In the genomic region with DNA sequence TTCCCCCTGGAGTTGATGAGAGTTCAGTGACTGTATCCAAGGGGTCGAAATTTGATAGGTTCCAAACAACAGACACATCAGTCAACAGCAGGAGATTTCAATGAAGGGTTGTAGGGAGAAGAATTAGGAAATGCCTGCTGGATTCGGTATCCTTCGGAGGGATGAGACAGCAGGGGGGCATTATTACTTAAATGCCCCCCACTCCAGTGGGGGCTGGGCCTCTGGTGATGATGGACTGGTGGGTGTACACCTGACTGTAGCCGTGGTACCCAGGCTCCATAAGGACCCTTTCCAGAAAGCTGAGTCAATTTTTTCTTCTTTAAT, we compare ENCODE assay signal across 1 cellular context.
A peak's percentile ranks its signal among the peaks of the same experiment; 100 is the strongest.
TF ChIP-seq lines count a peak whose summit lies in the region.

No MANE protein-coding gene starts in this region.

TF ChIP-seq in K562, 482 proteins besides CTCF, POLR2A, EP300 and RAD21 (continued from another document):
- TF ChIP-seq, protein P1, sequence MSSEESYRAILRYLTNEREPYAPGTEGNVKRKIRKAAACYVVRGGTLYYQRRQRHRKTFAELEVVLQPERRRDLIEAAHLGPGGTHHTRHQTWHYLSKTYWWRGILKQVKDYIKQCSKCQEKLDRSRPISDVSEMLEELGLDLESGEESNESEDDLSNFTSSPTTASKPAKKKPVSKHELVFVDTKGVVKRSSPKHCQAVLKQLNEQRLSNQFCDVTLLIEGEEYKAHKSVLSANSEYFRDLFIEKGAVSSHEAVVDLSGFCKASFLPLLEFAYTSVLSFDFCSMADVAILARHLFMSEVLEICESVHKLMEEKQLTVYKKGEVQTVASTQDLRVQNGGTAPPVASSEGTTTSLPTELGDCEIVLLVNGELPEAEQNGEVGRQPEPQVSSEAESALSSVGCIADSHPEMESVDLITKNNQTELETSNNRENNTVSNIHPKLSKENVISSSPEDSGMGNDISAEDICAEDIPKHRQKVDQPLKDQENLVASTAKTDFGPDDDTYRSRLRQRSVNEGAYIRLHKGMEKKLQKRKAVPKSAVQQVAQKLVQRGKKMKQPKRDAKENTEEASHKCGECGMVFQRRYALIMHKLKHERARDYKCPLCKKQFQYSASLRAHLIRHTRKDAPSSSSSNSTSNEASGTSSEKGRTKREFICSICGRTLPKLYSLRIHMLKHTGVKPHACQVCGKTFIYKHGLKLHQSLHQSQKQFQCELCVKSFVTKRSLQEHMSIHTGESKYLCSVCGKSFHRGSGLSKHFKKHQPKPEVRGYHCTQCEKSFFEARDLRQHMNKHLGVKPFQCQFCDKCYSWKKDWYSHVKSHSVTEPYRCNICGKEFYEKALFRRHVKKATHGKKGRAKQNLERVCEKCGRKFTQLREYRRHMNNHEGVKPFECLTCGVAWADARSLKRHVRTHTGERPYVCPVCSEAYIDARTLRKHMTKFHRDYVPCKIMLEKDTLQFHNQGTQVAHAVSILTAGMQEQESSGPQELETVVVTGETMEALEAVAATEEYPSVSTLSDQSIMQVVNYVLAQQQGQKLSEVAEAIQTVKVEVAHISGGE (CRISPR knock-in tag; IDR thresholded peaks at IDR 0.05) = 0 out of 6 replicates have a peak, but pooled peaks of 1 of the 3 experiments have one; percentile 34
- TF ChIP-seq CBFA2T2 (conservative IDR thresholded peaks at IDR 0.05) (no peak), ZNF3 (CRISPR knock-in tag; IDR thresholded peaks at IDR 0.05) (no peak), E2F3 (CRISPR knock-in tag; IDR thresholded peaks at IDR 0.05) (no peak), BACH1 (tag; IDR thresholded peaks at IDR 0.05) (no peak), ILK (tag; IDR thresholded peaks at IDR 0.05; ENCODE audit: borderline replicate concordance, low read depth) (no peak), CBFA2T3 (IDR thresholded peaks at IDR 0.05) (no peak), RFX1 (IDR thresholded peaks at IDR 0.05) (0 out of 2 replicates have a peak, but pooled peaks have one; percentile 7), BHLHE40 (IDR thresholded peaks at IDR 0.05; ENCODE audit: low read length) (no peak)
- TF ChIP-seq, protein P2, sequence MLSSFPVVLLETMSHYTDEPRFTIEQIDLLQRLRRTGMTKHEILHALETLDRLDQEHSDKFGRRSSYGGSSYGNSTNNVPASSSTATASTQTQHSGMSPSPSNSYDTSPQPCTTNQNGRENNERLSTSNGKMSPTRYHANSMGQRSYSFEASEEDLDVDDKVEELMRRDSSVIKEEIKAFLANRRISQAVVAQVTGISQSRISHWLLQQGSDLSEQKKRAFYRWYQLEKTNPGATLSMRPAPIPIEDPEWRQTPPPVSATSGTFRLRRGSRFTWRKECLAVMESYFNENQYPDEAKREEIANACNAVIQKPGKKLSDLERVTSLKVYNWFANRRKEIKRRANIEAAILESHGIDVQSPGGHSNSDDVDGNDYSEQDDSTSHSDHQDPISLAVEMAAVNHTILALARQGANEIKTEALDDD (IDR thresholded peaks at IDR 0.05) = no peak
- TF ChIP-seq, protein P3, sequence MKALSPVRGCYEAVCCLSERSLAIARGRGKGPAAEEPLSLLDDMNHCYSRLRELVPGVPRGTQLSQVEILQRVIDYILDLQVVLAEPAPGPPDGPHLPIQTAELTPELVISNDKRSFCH (CRISPR knock-in tag; IDR thresholded peaks at IDR 0.05) = no peak
- TF ChIP-seq, protein P3 (tag; IDR thresholded peaks at IDR 0.05) = no peak
